ENCODE assay signal across 1 cellular context in the genomic region with DNA sequence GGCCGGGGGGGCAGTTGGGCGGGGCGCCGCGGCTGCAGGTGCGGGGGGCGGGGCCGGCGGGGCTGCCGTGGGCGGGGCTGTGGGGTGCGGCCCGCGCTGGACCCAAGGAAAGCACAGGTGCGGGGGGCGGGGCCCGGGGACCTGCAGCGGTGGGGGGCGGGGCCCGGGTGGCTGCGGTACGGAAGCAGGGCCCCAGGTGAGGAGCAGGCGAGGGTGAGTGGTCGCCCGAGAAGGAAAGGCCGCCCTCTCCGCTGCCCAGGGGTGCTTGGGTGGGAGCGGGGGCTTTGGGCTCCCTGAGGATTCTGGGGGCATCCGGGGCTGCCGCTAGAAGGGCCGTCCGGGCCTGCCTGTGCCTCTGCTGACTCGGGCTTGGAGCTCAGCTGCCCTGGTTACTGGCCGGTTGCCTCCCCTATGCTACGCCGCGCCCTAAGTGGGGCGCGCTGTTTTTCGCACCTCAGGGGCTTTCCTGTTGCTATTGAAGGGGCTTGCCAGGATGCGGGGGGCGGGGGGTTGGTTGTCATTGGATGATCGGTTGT.
TF ChIP-seq lines count a peak whose summit lies in the region.

No MANE protein-coding gene starts in this region.

TF ChIP-seq in HepG2, 621 proteins besides CTCF, POLR2A, EP300 and RAD21:
- peak; percentile 19; the same call in 1 of the 2 replicates for TF ChIP-seq GABPB1 (CRISPR knock-in tag; IDR thresholded peaks at IDR 0.05)
- TF ChIP-seq ZNF446 (CRISPR knock-in tag; IDR thresholded peaks at IDR 0.05), result 0 out of 2 replicates have a peak, but pooled peaks have one; percentile 35
- no peak for TF ChIP-seq NKX3-1 (CRISPR knock-in tag; IDR thresholded peaks at IDR 0.05)
- no peak for TF ChIP-seq RBFOX2 (IDR thresholded peaks at IDR 0.05; ENCODE audit: low read depth, low read length)
- TF ChIP-seq ZNF124 (CRISPR knock-in tag; IDR thresholded peaks at IDR 0.05), result no peak
- 0 out of 2 replicates have a peak, but pooled peaks have one; percentile 25 for TF ChIP-seq RXRA (CRISPR knock-in tag; IDR thresholded peaks at IDR 0.05)
- TF ChIP-seq ZBTB42 (CRISPR knock-in tag; IDR thresholded peaks at IDR 0.05), result no peak
- 0 out of 2 replicates have a peak, but pooled peaks have one; percentile 28 for TF ChIP-seq ZBTB38 (CRISPR knock-in tag; IDR thresholded peaks at IDR 0.05)
- no peak for TF ChIP-seq CHCHD3 (CRISPR knock-in tag; IDR thresholded peaks at IDR 0.05)
- TF ChIP-seq, protein P1, sequence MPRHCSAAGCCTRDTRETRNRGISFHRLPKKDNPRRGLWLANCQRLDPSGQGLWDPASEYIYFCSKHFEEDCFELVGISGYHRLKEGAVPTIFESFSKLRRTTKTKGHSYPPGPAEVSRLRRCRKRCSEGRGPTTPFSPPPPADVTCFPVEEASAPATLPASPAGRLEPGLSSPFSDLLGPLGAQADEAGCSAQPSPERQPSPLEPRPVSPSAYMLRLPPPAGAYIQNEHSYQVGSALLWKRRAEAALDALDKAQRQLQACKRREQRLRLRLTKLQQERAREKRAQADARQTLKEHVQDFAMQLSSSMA (CRISPR knock-in tag; IDR thresholded peaks at IDR 0.05), result no peak
- TF ChIP-seq ZNF563 (CRISPR knock-in tag; IDR thresholded peaks at IDR 0.05), result 0 out of 2 replicates have a peak, but pooled peaks have one; percentile 35
